25 cellular contexts compared by ENCODE assay signal in genomic region chr12:57066245-57066644, GRCh38. TPM values are rescaled to one million over a fixed set of nuclear protein-coding genes. Genes with fewer than 3 reads are reported as not detected.
DNase-seq lines count a peak whose midpoint lies in the region; ATAC-seq and TF ChIP-seq lines count a peak whose summit lies in the region.
"Had no signal": no experiment of that assay in that cellular context is flagged by ENCODE, and none has a peak within 500 bp of the region (broad histone marks: within the 10 kb centered on the region; RNA-seq: fewer than 3 reads in every experiment).

No MANE protein-coding gene starts in this region.

- peak overlapping the region; percentile 96 for H3K27ac Mint-ChIP-seq in activated naive CD4-positive, alpha-beta T cell treated with anti-CD3 and anti-CD28 coated beads for 36 hours
- H3K27ac Mint-ChIP-seq in IgD-negative memory B cell, result peak overlapping the region in 2 of 3 donors; percentile 4 to 69
- peak overlapping the region; percentile 72 for H3K27ac Mint-ChIP-seq in activated naive CD8-positive, alpha-beta T cell treated with anti-CD3 and anti-CD28 coated beads, Interleukin-2, amount 10 ng/mL, durations not matched to agents 7 days and 5 days

- no peaks in the 10 kb centered on the region for H3K9me3 ChIP-seq in spleen
- H3K9me3 ChIP-seq: prostate gland, thoracic aorta had no signal

- no peak overlapping the region for H3K4me3 ChIP-seq in spleen
- H3K4me3 ChIP-seq: adrenal gland, prostate gland, smooth muscle cell, thoracic aorta had no signal

- no peak for TF ChIP-seq POLR2A in spleen (IDR thresholded peaks at IDR 0.05)

- H3K4me1 Mint-ChIP-seq in activated naive CD4-positive, alpha-beta T cell treated with anti-CD3 and anti-CD28 coated beads for 36 hours (ENCODE audit: low read depth), result peaks cover 82% of the 10 kb centered on the region
- H3K4me1 Mint-ChIP-seq in IgD-negative memory B cell, result peaks cover 25 to 30% (median 26%) of the 10 kb centered on the region in 3 donors
- peaks cover 44% of the 10 kb centered on the region for H3K4me1 Mint-ChIP-seq in activated naive CD8-positive, alpha-beta T cell treated with anti-CD3 and anti-CD28 coated beads, Interleukin-2, amount 10 ng/mL, durations not matched to agents 7 days and 5 days

- CTCF ChIA-PET in activated naive CD4-positive, alpha-beta T cell treated with anti-CD3 and anti-CD28 coated beads for 36 hours (lab: Charles Lee), result interaction anchor here (0.6 to 11.9 kb wide), 10 partner anchors 8 to 59 kb away, joined by 3 to 271 read pairs (median 7); partner anchors contain the start of genes NEMP1, STAT6 and ZBTB39

- no peak overlapping the region for H3K4me3 Mint-ChIP-seq in activated naive CD4-positive, alpha-beta T cell treated with anti-CD3 and anti-CD28 coated beads for 36 hours
- H3K4me3 Mint-ChIP-seq in IgD-negative memory B cell, result peak overlapping the region in 1 of 4 donors; percentile 10
- H3K4me3 Mint-ChIP-seq in activated naive CD8-positive, alpha-beta T cell treated with anti-CD3 and anti-CD28 coated beads, Interleukin-2, amount 10 ng/mL, durations not matched to agents 7 days and 5 days, result no peak overlapping the region

- peaks cover 69% of the 10 kb centered on the region for H3K36me3 Mint-ChIP-seq in activated naive CD4-positive, alpha-beta T cell treated with anti-CD3 and anti-CD28 coated beads for 36 hours (ENCODE audit: low read depth)
- peaks cover 9% of the 10 kb centered on the region for H3K36me3 Mint-ChIP-seq in IgD-negative memory B cell
- H3K36me3 Mint-ChIP-seq in activated naive CD8-positive, alpha-beta T cell treated with anti-CD3 and anti-CD28 coated beads, Interleukin-2, amount 10 ng/mL, durations not matched to agents 7 days and 5 days, result peaks cover 36% of the 10 kb centered on the region

- H3K36me3 ChIP-seq in spleen, result peaks cover 0 to 48% (median 16%) of the 10 kb centered on the region in 6 donors
- H3K36me3 ChIP-seq: prostate gland had no signal

- no peaks in the 10 kb centered on the region for H3K27me3 Mint-ChIP-seq in activated naive CD4-positive, alpha-beta T cell treated with anti-CD3 and anti-CD28 coated beads for 36 hours (ENCODE audit: low read depth)
- no peaks in the 10 kb centered on the region for H3K27me3 Mint-ChIP-seq in IgD-negative memory B cell
- no peaks in the 10 kb centered on the region for H3K27me3 Mint-ChIP-seq in activated naive CD8-positive, alpha-beta T cell treated with anti-CD3 and anti-CD28 coated beads, Interleukin-2, amount 10 ng/mL, durations not matched to agents 7 days and 5 days

- no peak for DNase-seq in activated naive CD4-positive, alpha-beta T cell treated with anti-CD3 and anti-CD28 coated beads for 36 hours
- no peak for DNase-seq in activated naive CD4-positive, alpha-beta T cell treated with anti-CD3 and anti-CD28 coated beads, Interleukin-2, amount 50 U/mL, for 16 hours
- no peak for DNase-seq in activated naive CD8-positive, alpha-beta T cell treated with anti-CD3 and anti-CD28 coated beads, Interleukin-2, amount 10 ng/mL, durations not matched to agents 7 days and 5 days
- no peak for DNase-seq in spleen
- DNase-seq in HCEC 1CT, result no peak
- DNase-seq in T-helper 9 cell, result no peak
- DNase-seq: adrenal gland, DND-41, foreskin keratinocyte, hypothalamus, kidney, mesendoderm, MM.1S, NCI-H2171 treated with DMSO at 0.1 percent for 48 hours, NCI-H748 treated with DMSO at 0.1 percent for 48 hours, Right ventricle myocardium superior had no signal

- H3K9me3 Mint-ChIP-seq in activated naive CD4-positive, alpha-beta T cell treated with anti-CD3 and anti-CD28 coated beads for 36 hours, result peaks cover 3% of the 10 kb centered on the region
- H3K9me3 Mint-ChIP-seq in IgD-negative memory B cell, result no peaks in the 10 kb centered on the region
- H3K9me3 Mint-ChIP-seq in activated naive CD8-positive, alpha-beta T cell treated with anti-CD3 and anti-CD28 coated beads, Interleukin-2, amount 10 ng/mL, durations not matched to agents 7 days and 5 days, result peaks cover 1% of the 10 kb centered on the region

- peaks cover 16 to 52% (median 34%) of the 10 kb centered on the region in 6 donors for H3K4me1 ChIP-seq in spleen
- H3K4me1 ChIP-seq: prostate gland had no signal

- intact Hi-C loops in activated naive CD4-positive, alpha-beta T cell treated with anti-CD3 and anti-CD28 coated beads for 36 hours (cut with micrococcal nuclease), result loop anchor here (5.0 kb wide), 1 partner anchor 176 kb away; no protein-coding TSS in a partner anchor
- intact Hi-C loops in spleen (cut with DNase I; ENCODE audit: low total_unique reads), result loop anchor here (10.0 kb wide), 1 partner anchor 311 kb away; the partner anchor contains the start of gene PRIM1

- H3K27ac ChIP-seq in spleen, result peak overlapping the region in 6 of 8 donors; percentile 13 to 85 (median 21)
- H3K27ac ChIP-seq: foreskin keratinocyte, prostate gland, thoracic aorta had no signal

- 76 to 91% (median 81%) methylated on average over 2 of the region's 2 CpGs for WGBS in spleen, 5 donors

- TF ChIP-seq CTCF in spleen (IDR thresholded peaks at IDR 0.05 in 8 of 11, conservative IDR thresholded peaks at IDR 0.05 in 3 of 11), result no peak

- POLR2A ChIA-PET in activated naive CD8-positive, alpha-beta T cell treated with anti-CD3 and anti-CD28 coated beads, Interleukin-2, amount 10 ng/mL, durations not matched to agents 7 days and 5 days (lab: Charles Lee), result interaction anchor here (1.2 to 3.0 kb wide), 5 partner anchors 19 to 58 kb away, joined by 3 to 22 read pairs (median 4); partner anchors contain the start of genes NAB2 and STAT6

- ATAC-seq in activated naive CD8-positive, alpha-beta T cell treated with anti-CD3 and anti-CD28 coated beads, Interleukin-2, amount 10 ng/mL, durations not matched to agents 7 days and 5 days (ENCODE audit: low read depth), result no peak
- no peak for ATAC-seq in GM18868 (IDR thresholded peaks at IDR 0.05; ENCODE audit: unreplicated experiment)
- ATAC-seq: foreskin keratinocyte had no signal

- H3K27me3 ChIP-seq in spleen (replicated peaks in 1 of 7), result no peaks in the 10 kb centered on the region
- H3K27me3 ChIP-seq: adrenal gland, foreskin keratinocyte had no signal

RNA-seq across cellular contexts. Expression of gene NEMP1, which starts 12.3 kb away (rescaled TPM):
- 10 to 100 TPM; 71.3 to 72.2 TPM for total RNA-seq in activated naive CD4-positive, alpha-beta T cell treated with anti-CD3 and anti-CD28 coated beads for 36 hours
- polyA plus RNA-seq in IgD-negative memory B cell (4.3 TPM), spleen (1 to 10 TPM; 4.5 to 5.1 (median 4.7) TPM)
- 10 to 100 TPM; 52.9 to 59.6 TPM for total RNA-seq in activated naive CD8-positive, alpha-beta T cell treated with anti-CD3 and anti-CD28 coated beads, Interleukin-2, amount 10 ng/mL, durations not matched to agents 7 days and 5 days
- 10 to 100 TPM; 13.3 to 17.1 (median 15.3) TPM for total RNA-seq in spleen

RNA-seq across cellular contexts. Expression of gene MYO1A, which starts 16.3 kb away (rescaled TPM):
- total RNA-seq in activated naive CD4-positive, alpha-beta T cell treated with anti-CD3 and anti-CD28 coated beads for 36 hours, result 1 to 10 TPM; 1.4 to 1.5 TPM
- polyA plus RNA-seq in IgD-negative memory B cell (not detected), spleen (under 1 TPM; 0.12 to 0.22 (median 0.20) TPM)
- 1 to 10 TPM; 1.2 to 2.1 TPM for total RNA-seq in activated naive CD8-positive, alpha-beta T cell treated with anti-CD3 and anti-CD28 coated beads, Interleukin-2, amount 10 ng/mL, durations not matched to agents 7 days and 5 days
- 1 to 10 TPM in 1 of 7 donors, under 1 TPM in 5, not detected in 1; 0.14 to 1.4 (median 0.48) TPM for total RNA-seq in spleen
- total RNA-seq: foreskin keratinocyte, smooth muscle cell had no signal
- polyA plus RNA-seq: AG04450, foreskin keratinocyte, neural cell, smooth muscle cell had no signal

RNA-seq across cellular contexts. Expression of gene NAB2, which starts 22.7 kb away (rescaled TPM):
- 10 to 100 TPM; 18.4 to 19.1 TPM for total RNA-seq in activated naive CD4-positive, alpha-beta T cell treated with anti-CD3 and anti-CD28 coated beads for 36 hours
- polyA plus RNA-seq in IgD-negative memory B cell (0.81 TPM), spleen (10 to 100 TPM in 2 of 3 donors, 1 to 10 TPM in 1; 9.0 to 19.1 (median 13.2) TPM)
- total RNA-seq in activated naive CD8-positive, alpha-beta T cell treated with anti-CD3 and anti-CD28 coated beads, Interleukin-2, amount 10 ng/mL, durations not matched to agents 7 days and 5 days, result 10 to 100 TPM; 13.1 to 16.1 TPM
- 10 to 100 TPM; 14.8 to 25.0 (median 18.2) TPM for total RNA-seq in spleen

RNA-seq across cellular contexts. Expression of gene STAT6, which starts 44.9 kb away (rescaled TPM):
- 100 to 1,000 TPM; 188 to 193 TPM for total RNA-seq in activated naive CD4-positive, alpha-beta T cell treated with anti-CD3 and anti-CD28 coated beads for 36 hours
- polyA plus RNA-seq in IgD-negative memory B cell (130 TPM), spleen (100 to 1,000 TPM; 140 to 312 (median 241) TPM)
- total RNA-seq in activated naive CD8-positive, alpha-beta T cell treated with anti-CD3 and anti-CD28 coated beads, Interleukin-2, amount 10 ng/mL, durations not matched to agents 7 days and 5 days, result 100 to 1,000 TPM; 251 to 263 TPM
- total RNA-seq in spleen, result 100 to 1,000 TPM; 196 to 336 (median 280) TPM
- polyA plus RNA-seq: neural cell had no signal

RNA-seq across cellular contexts. Expression of gene TAC3, which starts 49.9 kb away (rescaled TPM):
- total RNA-seq in activated naive CD4-positive, alpha-beta T cell treated with anti-CD3 and anti-CD28 coated beads for 36 hours, result under 1 TPM in 1 of 2 experiments, not detected in 1; 0.48 TPM
- polyA plus RNA-seq in IgD-negative memory B cell, result not detected
- under 1 TPM; 0.34 to 0.53 TPM for total RNA-seq in activated naive CD8-positive, alpha-beta T cell treated with anti-CD3 and anti-CD28 coated beads, Interleukin-2, amount 10 ng/mL, durations not matched to agents 7 days and 5 days
- not detected for total RNA-seq in spleen
- polyA plus RNA-seq in spleen, result under 1 TPM in 2 of 3 donors, not detected in 1; 0.11 to 0.20 TPM
- total RNA-seq: bronchial epithelial cell, foreskin keratinocyte, kidney, OCI-LY7, prostate gland, Right ventricle myocardium superior, thoracic aorta had no signal
- polyA plus RNA-seq: foreskin keratinocyte had no signal

Comparison
In these comparisons a context has a peak if more than half of its experiments do, and no peak if none do; other contexts are left out.
1. H3K27ac Mint-ChIP-seq: peak in every context shown above with its lines; median percentile 96 in activated naive CD4-positive, alpha-beta T cell treated with anti-CD3 and anti-CD28 coated beads for 36 hours; 72 in activated naive CD8-positive, alpha-beta T cell treated with anti-CD3 and anti-CD28 coated beads, Interleukin-2, amount 10 ng/mL, durations not matched to agents 7 days and 5 days; 36 in IgD-negative memory B cell.